8 cellular contexts compared by ENCODE assay signal in the genomic region with DNA sequence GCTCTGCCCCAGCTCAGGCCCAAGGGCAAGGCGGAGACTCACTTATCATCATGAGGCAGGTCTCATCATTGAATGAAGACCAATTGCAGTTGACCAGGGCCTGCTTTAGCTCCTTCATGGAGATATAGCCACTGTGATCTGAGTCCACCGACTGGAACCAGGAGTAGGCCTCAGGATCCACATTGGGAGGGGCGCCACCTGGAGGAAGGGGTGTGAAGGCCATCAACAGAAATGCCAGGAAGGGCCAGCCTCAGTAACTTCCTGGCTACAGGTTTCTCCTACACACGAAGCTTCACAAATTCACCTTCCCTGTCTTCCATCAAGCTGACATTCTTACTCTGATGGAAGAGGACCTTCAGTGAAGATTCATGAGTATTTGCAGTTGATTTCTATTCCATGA. TPM values are rescaled to one million over a fixed set of nuclear protein-coding genes. Genes with fewer than 3 reads are reported as not detected.
DNase-seq lines count a peak whose midpoint lies in the region; ATAC-seq, FAIRE-seq and TF ChIP-seq lines count a peak whose summit lies in the region.

No MANE protein-coding gene starts in this region.

- H3K4me1 Mint-ChIP-seq in HFFc6 (ENCODE audit: low read depth): peaks cover 40% of the 10 kb centered on the region
- H3K4me1 Mint-ChIP-seq in activated naive CD4-positive, alpha-beta T cell treated with anti-CD3 and anti-CD28 coated beads, Interleukin-2, amount 10 ng/mL, durations not matched to agents 7 days and 5 days: peaks cover 5% of the 10 kb centered on the region

- no peak overlapping the region for H3K27ac Mint-ChIP-seq in HFFc6
- H3K27ac Mint-ChIP-seq in activated naive CD4-positive, alpha-beta T cell treated with anti-CD3 and anti-CD28 coated beads, Interleukin-2, amount 10 ng/mL, durations not matched to agents 7 days and 5 days: no peak overlapping the region

- no peak for ATAC-seq in HG03521 (IDR thresholded peaks at IDR 0.05; ENCODE audit: unreplicated experiment)

- peak; percentile 38 for DNase-seq in DMS53 treated with DMSO at 0.1 percent for 48 hours (lab: John Stamatoyannopoulos, UW; ENCODE audit: unreplicated experiment)
- peak; percentile 26 for DNase-seq in HFFc6
- peak; percentile 46 for DNase-seq in activated naive CD4-positive, alpha-beta T cell treated with anti-CD3 and anti-CD28 coated beads, Interleukin-2, amount 10 ng/mL, durations not matched to agents 7 days and 5 days
- DNase-seq in myocyte (ENCODE audit: low read depth): peak; percentile 34
- DNase-seq in posterior vena cava (ENCODE audit: low spot score): no peak
- DNase-seq in NCI-H510A (lab: John Stamatoyannopoulos, UW): no peak
- DNase-seq in frontal cortex (ENCODE audit: low spot score in 2 of 2): no peak

- intact Hi-C loops in posterior vena cava (cut with DNase I): no loop called here

- H3K36me3 Mint-ChIP-seq in HFFc6 (ENCODE audit: low read depth): peaks cover 27% of the 10 kb centered on the region
- H3K36me3 Mint-ChIP-seq in activated naive CD4-positive, alpha-beta T cell treated with anti-CD3 and anti-CD28 coated beads, Interleukin-2, amount 10 ng/mL, durations not matched to agents 7 days and 5 days: peaks cover 24% of the 10 kb centered on the region

- H3K9me3 Mint-ChIP-seq in HFFc6: no peaks in the 10 kb centered on the region
- no peaks in the 10 kb centered on the region for H3K9me3 Mint-ChIP-seq in activated naive CD4-positive, alpha-beta T cell treated with anti-CD3 and anti-CD28 coated beads, Interleukin-2, amount 10 ng/mL, durations not matched to agents 7 days and 5 days

- FAIRE-seq in frontal cortex (lab: Jason Lieb, UNC): no peak

- CTCF ChIA-PET in activated naive CD4-positive, alpha-beta T cell treated with anti-CD3 and anti-CD28 coated beads, Interleukin-2, amount 10 ng/mL, durations not matched to agents 7 days and 5 days (lab: Charles Lee): interaction anchor here (1.0 to 1.5 kb wide), 5 partner anchors 9 to 273 kb away, joined by 3 to 4 read pairs (median 3); no protein-coding TSS in a partner anchor

- H3K27me3 Mint-ChIP-seq in HFFc6 (ENCODE audit: insufficient read depth): no peaks in the 10 kb centered on the region
- H3K27me3 Mint-ChIP-seq in activated naive CD4-positive, alpha-beta T cell treated with anti-CD3 and anti-CD28 coated beads, Interleukin-2, amount 10 ng/mL, durations not matched to agents 7 days and 5 days: no peaks in the 10 kb centered on the region

- no peak overlapping the region for H3K4me3 Mint-ChIP-seq in HFFc6
- no peak overlapping the region for H3K4me3 Mint-ChIP-seq in activated naive CD4-positive, alpha-beta T cell treated with anti-CD3 and anti-CD28 coated beads, Interleukin-2, amount 10 ng/mL, durations not matched to agents 7 days and 5 days

- TF ChIP-seq CTCF in HFFc6 (IDR thresholded peaks at IDR 0.05): peak; percentile 80

RNA-seq across cellular contexts. Expression of gene PEF1, which starts 11.6 kb away (rescaled TPM):
- 10 to 100 TPM; 65.8 to 81.3 (median 69.3) TPM for total RNA-seq in HFFc6 (2021; fragmentation: NEBNext Ultra II Directional; extraction: Animal tissue kit (Norgen Biotek cat#: 25700))
- total RNA-seq in myocyte: 52.0 and 61.7 TPM in 2 replicates
- 80.3 TPM for polyA plus RNA-seq in myocyte (2012)
- 10 to 100 TPM; 55.5 to 62.8 TPM for total RNA-seq in posterior vena cava
- 37.9 TPM for total RNA-seq in frontal cortex

RNA-seq across cellular contexts. Expression of gene HCRTR1, which starts 15.6 kb away (rescaled TPM):
- not detected for total RNA-seq in HFFc6 (2021; fragmentation: NEBNext Ultra II Directional; extraction: Animal tissue kit (Norgen Biotek cat#: 25700))
- total RNA-seq in myocyte (not detected in 2 replicates), posterior vena cava (not detected), frontal cortex (1.6 TPM)
- not detected for polyA plus RNA-seq in myocyte (2012)

RNA-seq across cellular contexts. Expression of gene TINAGL1, which starts 56.8 kb away (rescaled TPM):
- total RNA-seq in HFFc6 (2021; fragmentation: NEBNext Ultra II Directional; extraction: Animal tissue kit (Norgen Biotek cat#: 25700)): 1 to 10 TPM in 5 of 6 experiments, under 1 TPM in 1; 0.91 to 4.0 (median 1.9) TPM
- total RNA-seq in myocyte (0.11 TPM in 1 of 2 replicates, not detected in the other), posterior vena cava (100 to 1,000 TPM; 110 to 123 TPM), frontal cortex (1.2 TPM)
- polyA plus RNA-seq in myocyte (2012): 0.25 TPM

Comparison
In these comparisons a context has a peak if more than half of its experiments do, and no peak if none do; other contexts are left out.
1. DNase-seq: peak in DMS53 treated with DMSO at 0.1 percent for 48 hours (single experiment), HFFc6 (single experiment), activated naive CD4-positive, alpha-beta T cell treated with anti-CD3 and anti-CD28 coated beads, Interleukin-2, amount 10 ng/mL, durations not matched to agents 7 days and 5 days (single experiment) and myocyte (single experiment); none in posterior vena cava (single experiment), NCI-H510A (single experiment) and frontal cortex (0 of 2).
2. RNA of gene TINAGL1, which starts 56.8 kb away (total RNA-seq): 110 to 123 TPM in posterior vena cava; 0.91 to 4.0 TPM in HFFc6, 1.2 TPM in frontal cortex (single experiment) and 0.11 TPM in myocyte; every median in the first group is over 10 times any median in the second.